Comparison of ENCODE assay signal across 8 cellular contexts in the genomic region with DNA sequence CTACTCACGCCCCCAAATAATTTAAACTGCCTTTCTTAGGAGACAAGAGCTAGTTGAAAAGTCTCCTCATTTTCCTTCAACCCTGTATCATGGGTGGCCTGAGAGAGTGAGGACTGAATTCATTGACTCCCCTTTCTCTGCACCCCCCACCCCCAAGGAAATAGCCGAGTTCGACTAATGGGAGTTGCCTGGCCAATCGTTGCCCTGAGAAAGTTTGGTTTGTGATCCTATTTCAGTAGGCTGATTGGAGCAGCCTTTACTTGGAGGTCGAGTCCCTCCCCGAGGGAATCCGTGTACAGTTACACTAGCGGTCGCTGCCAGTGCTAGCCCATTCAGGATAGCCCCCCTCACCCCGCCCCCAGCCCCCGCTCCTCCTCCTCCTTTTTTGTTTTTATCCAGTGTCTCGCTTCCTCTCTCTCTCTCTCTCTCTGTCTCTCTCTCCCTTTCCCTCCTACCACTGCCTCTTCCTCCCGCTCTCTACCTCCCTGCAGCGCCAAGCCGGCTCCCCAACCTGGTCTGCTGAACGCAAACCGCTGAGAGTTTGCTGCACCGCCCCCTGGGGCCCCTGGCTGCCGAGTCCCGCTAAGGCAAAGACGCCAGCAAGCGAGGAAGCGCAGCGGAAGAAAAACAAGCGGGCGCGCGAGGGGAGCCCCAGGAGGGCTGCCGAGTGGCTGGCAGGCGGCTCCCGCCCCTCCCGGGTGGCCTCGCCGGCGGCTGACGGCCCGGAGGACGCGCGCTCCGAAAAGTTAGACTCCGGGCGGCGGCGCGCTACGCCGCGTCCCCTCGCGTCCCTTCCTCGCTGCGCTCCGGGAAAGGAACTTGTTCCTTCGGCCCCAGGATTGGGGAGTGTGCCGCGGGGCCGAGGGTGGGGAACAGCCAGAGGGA. TPM values are rescaled to one million over a fixed set of nuclear protein-coding genes. Genes with fewer than 3 reads are reported as not detected.
DNase-seq lines count a peak whose midpoint lies in the region; TF ChIP-seq lines count a peak whose summit lies in the region.

A gene (plus strand): TSS at position 419 of the 885 bp plus-strand sequence. CDS start 524 bp downstream, outside the sequence.

- H3K18ac ChIP-seq in mesendoderm (ENCODE audit: low read length), result peak within 1 kb of the TSS; percentile 82

- peak within 1 kb of the TSS; percentile 68 for H3K4me3 ChIP-seq in HAP-1
- H3K4me3 ChIP-seq in duodenal mucosa (ENCODE audit: low read depth in 1 of 2, low read length in 2 of 2), result peak within 1 kb of the TSS; percentile 71 to 79
- H3K4me3 ChIP-seq in mesendoderm (ENCODE audit: low read length), result peak within 1 kb of the TSS; percentile 89
- no peak within 1 kb of the TSS for H3K4me3 ChIP-seq in OCI-LY7 (ENCODE audit: low read depth, low read length, poor library complexity, severe bottlenecking)

- H2AFZ ChIP-seq in OCI-LY7 (ENCODE audit: low read length), result no peak within 1 kb of the TSS

- no peaks in the 10 kb centered on the region for H3K9me3 ChIP-seq in HAP-1
- no peaks in the 10 kb centered on the region for H3K9me3 ChIP-seq in duodenal mucosa (ENCODE audit: control insufficient read depth in 1 of 2, low read length in 2 of 2)
- H3K9me3 ChIP-seq in OCI-LY7 (ENCODE audit: low read length), result no peaks in the 10 kb centered on the region

- H3K4me1 ChIP-seq in HAP-1 (peaks cover 28% of the 10 kb centered on the region), duodenal mucosa (ENCODE audit: control insufficient read depth in 1 of 2, insufficient read depth in 2 of 2, low read length in 2 of 2) (peaks cover 14 to 32% of the 10 kb centered on the region in 2 donors), mesendoderm (ENCODE audit: control insufficient read depth, low read depth, low read length) (peaks cover 6% of the 10 kb centered on the region), OCI-LY7 (ENCODE audit: insufficient read depth, low read length, poor library complexity, severe bottlenecking) (no peaks in the 10 kb centered on the region)

- H3K4me2 ChIP-seq in mesendoderm (ENCODE audit: low read length), result peak within 1 kb of the TSS; percentile 72
- no peak within 1 kb of the TSS for H3K4me2 ChIP-seq in OCI-LY7 (ENCODE audit: low read length)

- in situ Hi-C loops in HAP-1 (cut with MboI; ENCODE audit: low sequenced_read_pairs), result loop anchor here (25.0 kb wide), 1 partner anchor 1207 kb away; no protein-coding TSS in a partner anchor

- H3K79me1 ChIP-seq in mesendoderm (ENCODE audit: low read length), result peaks cover 10% of the 10 kb centered on the region

- POLR2A ChIA-PET in OCI-LY7 (lab: Charles Lee), result no interaction called here

- DNase-seq in Daoy (ENCODE audit: low read depth) (peak; percentile 73), HAP-1 (ENCODE audit: low spot score in 2 of 2) (peak; percentile 89 to 91), NCI-H2029 (lab: John Stamatoyannopoulos, UW) (peak; percentile 75), mesendoderm (peak; percentile 94), OCI-LY7 (ENCODE audit: low spot score) (no peak)
- peak; percentile 47 to 54 for DNase-seq in activated CD4-positive, alpha-beta T cell treated with anti-CD3 and anti-CD28 coated beads, Interleukin-2, amount 50 U/mL, for 24 hours (ENCODE audit: low read depth in 1 of 2, low spot score in 1 of 2)
- DNase-seq in stimulated activated CD8-positive, alpha-beta memory T cell treated with anti-CD3 and anti-CD28 coated beads, Interleukin-2, amount 100 ng/mL, for 1 hour (ENCODE audit: low read depth in 2 of 2), result peak; percentile 50 to 54

- peak within 1 kb of the TSS; percentile 99 for H3K56ac ChIP-seq in mesendoderm (ENCODE audit: low read length)

- H3K36me3 ChIP-seq in HAP-1 (replicated peaks) (peaks cover 4% of the 10 kb centered on the region; the same call in 1 of the 2 replicates), duodenal mucosa (ENCODE audit: control insufficient read depth in 1 of 2, insufficient read depth in 2 of 2, low read length in 2 of 2) (no peaks in the 10 kb centered on the region), mesendoderm (ENCODE audit: control insufficient read depth, insufficient read depth, low read length) (no peaks in the 10 kb centered on the region), OCI-LY7 (ENCODE audit: insufficient read depth, low read length) (no peaks in the 10 kb centered on the region)

- no peak within 1 kb of the TSS for H2BK15ac ChIP-seq in mesendoderm (replicated peaks; ENCODE audit: low read depth)

- no peaks in the 10 kb centered on the region for H3K9me2 ChIP-seq in OCI-LY7 (ENCODE audit: insufficient read depth, low read length)

- intact Hi-C loops in OCI-LY7 (cut with micrococcal nuclease; ENCODE audit: unreplicated experiment), result no loop called here

- H3K23ac ChIP-seq in mesendoderm (ENCODE audit: low read length), result peak within 1 kb of the TSS; percentile 98

- H4K20me1 ChIP-seq in OCI-LY7 (ENCODE audit: insufficient read depth, low read length), result no peaks in the 10 kb centered on the region

- CTCF ChIA-PET in OCI-LY7 (lab: Charles Lee; ENCODE audit: unreplicated experiment), result no interaction called here

- H3K4ac ChIP-seq in mesendoderm (ENCODE audit: low read depth, low read length), result peak within 1 kb of the TSS; percentile 49

- H3K27me3 ChIP-seq in HAP-1 (ENCODE audit: low read depth) (no peaks in the 10 kb centered on the region), duodenal mucosa (ENCODE audit: control insufficient read depth in 1 of 2, insufficient read depth in 2 of 2, low read length in 2 of 2) (no peaks in the 10 kb centered on the region), mesendoderm (ENCODE audit: insufficient read depth, low read length, poor library complexity) (no peaks in the 10 kb centered on the region)

- H3K27ac ChIP-seq in duodenal mucosa (ENCODE audit: low read depth, low read length), result no peak within 1 kb of the TSS
- peak within 1 kb of the TSS; percentile 94 for H3K27ac ChIP-seq in mesendoderm (ENCODE audit: low read depth, low read length)
- H3K27ac ChIP-seq in OCI-LY7 (ENCODE audit: low read depth, low read length, poor library complexity, severe bottlenecking), result no peak within 1 kb of the TSS

- no peak within 1 kb of the TSS for H2AK5ac ChIP-seq in mesendoderm (ENCODE audit: low read length)

- no peak within 1 kb of the TSS for H4K8ac ChIP-seq in mesendoderm (ENCODE audit: low read depth, low read length)

- no peak for TF ChIP-seq CTCF in OCI-LY7 (conservative IDR thresholded peaks at IDR 0.05; ENCODE audit: low read length)

- no peak within 1 kb of the TSS for H4K5ac ChIP-seq in mesendoderm (ENCODE audit: low read length)

- H3K79me2 ChIP-seq in mesendoderm (ENCODE audit: control insufficient read depth, insufficient read depth, low read length) (peaks cover 6% of the 10 kb centered on the region), OCI-LY7 (ENCODE audit: insufficient read depth, low read depth, low read length) (no peaks in the 10 kb centered on the region)

- BruUV-seq in OCI-LY7 (replicated peaks; lab: Mats Ljungman, UMichigan), result no TSS peak

- H2BK120ac ChIP-seq in mesendoderm (ENCODE audit: low read depth, low read length), result peak within 1 kb of the TSS; percentile 4

- H3K9ac ChIP-seq in duodenal mucosa (ENCODE audit: low read depth in 1 of 2, low read length in 2 of 2) (peak within 1 kb of the TSS; percentile 39 to 76), mesendoderm (ENCODE audit: low read length) (peak within 1 kb of the TSS; percentile 93)

- H2BK5ac ChIP-seq in mesendoderm (ENCODE audit: low read length), result peak within 1 kb of the TSS; percentile 62

- no CpG with 5 or more reads among the region's 58 CpGs for WGBS in mesendoderm (ENCODE audit: extremely low coverage, insufficient coverage, low lambda C conversion rate)

RNA-seq across cellular contexts. Expression of the gene that starts here (rescaled TPM):
- 2.3 and 4.1 TPM in 2 replicates for total RNA-seq in Daoy (2014; rRNA removed; shearing (Covaris generic))
- polyA plus RNA-seq in mesendoderm (2013, experiment 1 of 2), result 5.0 TPM
- polyA plus RNA-seq in mesendoderm (2013, experiment 2 of 2), result 5.0 TPM
- total RNA-seq in OCI-LY7 (2014; rRNA removed; shearing (Covaris generic)), result 0.16 TPM in 1 of 2 replicates, not detected in the other
- total RNA-seq in OCI-LY7 (2022), result not detected in 2 replicates
